In the genomic region with DNA sequence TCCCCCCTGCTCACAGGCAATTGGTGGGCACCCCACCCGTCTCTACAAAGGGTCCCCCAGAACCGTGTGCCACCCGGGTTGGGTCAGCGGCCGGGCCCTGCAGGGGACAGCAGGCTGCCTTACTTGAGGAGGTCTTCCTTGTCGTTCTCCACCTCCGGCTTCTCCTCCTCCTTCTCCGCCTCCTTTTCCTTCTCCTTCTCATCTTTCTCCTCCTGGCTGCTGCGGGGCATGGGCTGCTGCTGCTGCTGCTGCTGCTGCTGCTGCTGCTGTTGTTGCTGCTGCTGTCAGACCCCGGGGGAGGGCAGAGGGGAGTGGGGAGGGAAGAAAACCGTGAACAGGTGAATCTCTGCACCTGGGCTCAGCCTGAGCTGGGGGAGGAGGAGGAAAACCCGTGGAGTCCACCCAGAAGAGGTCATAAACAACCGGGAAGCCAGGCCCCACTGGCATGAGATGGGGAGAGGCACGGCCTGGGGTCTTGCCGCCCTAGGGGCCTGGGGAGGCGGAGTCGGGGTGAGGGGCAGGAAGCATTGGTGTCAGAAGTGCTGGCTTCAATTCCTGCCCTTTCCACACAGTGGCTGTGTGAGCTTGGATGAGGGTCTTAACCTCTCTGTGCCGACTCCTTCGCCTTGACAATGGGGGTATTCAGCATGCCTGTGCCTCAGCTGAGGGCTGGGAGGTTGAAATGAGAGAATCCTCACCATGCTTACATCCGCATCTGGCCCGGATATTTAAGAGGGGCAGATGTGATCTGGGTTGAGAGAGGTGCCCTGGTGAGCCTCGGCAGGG, we compare ENCODE assay signal across 14 cellular contexts.
DNase-seq lines count a peak whose midpoint lies in the region; ATAC-seq and TF ChIP-seq lines count a peak whose summit lies in the region.
"Had no signal": no experiment of that assay in that cellular context is flagged by ENCODE, and none has a peak within 500 bp of the region (broad histone marks: within the 10 kb centered on the region; RNA-seq: fewer than 3 reads in every experiment).

No MANE protein-coding gene starts in this region.

- H3K9me3 Mint-ChIP-seq in H9, result no peaks in the 10 kb centered on the region; a peak in 1 of 5 replicates
- H3K9me3 Mint-ChIP-seq: activated naive CD4-positive, alpha-beta T cell treated with anti-CD3 and anti-CD28 coated beads, Interleukin-2, amount 50 U/mL, for 72 hours; T-helper 2 cell treated with Interferon-gamma antibody and Interleukin-4, amounts not matched to agents 5 μg/mL and 100 μg/mL, for 36 hours had no signal

- H4K91ac ChIP-seq in H9 (ENCODE audit: insufficient read length, low read depth, low read length), result no peak overlapping the region

- H3K9ac ChIP-seq in H9 (ENCODE audit: extremely low read depth, insufficient read length, low read length), result no peak overlapping the region

- no peak overlapping the region for H3K14ac ChIP-seq in H9 (ENCODE audit: insufficient read depth, low read length)

- H4K8ac ChIP-seq in H9 (replicated peaks; ENCODE audit: insufficient read length, low read depth, low read length), result no peak overlapping the region

- H3K79me1 ChIP-seq in H9 (ENCODE audit: insufficient read depth, low read depth, low read length, poor library complexity, severe bottlenecking), result no peaks in the 10 kb centered on the region

- no peaks in the 10 kb centered on the region for H3K9me2 ChIP-seq in hepatocyte (replicated peaks; ENCODE audit: insufficient read depth)

- H3T11ph ChIP-seq in H9 (ENCODE audit: low read length), result no peak overlapping the region

- H2BK5ac ChIP-seq in H9 (ENCODE audit: insufficient read length, low read length), result no peak overlapping the region

- H2BK15ac ChIP-seq in H9 (ENCODE audit: low read depth, low read length), result no peak overlapping the region

- H3K4me2 ChIP-seq in H9 (ENCODE audit: insufficient read depth, insufficient read length, low read length) (no peak overlapping the region), hepatocyte (peak overlapping the region; percentile 12)

- H3K4me1 Mint-ChIP-seq in H9, result peaks cover 18 to 46% of the 10 kb centered on the region in 2 experiments

- H3K27me3 Mint-ChIP-seq in H9 (ENCODE audit: low read depth), result no peaks in the 10 kb centered on the region; the same call in 1 of the 2 replicates
- H3K27me3 Mint-ChIP-seq: activated CD4-positive, alpha-beta T cell treated with anti-CD3 and anti-CD28 coated beads for 36 hours had no signal

- no peak overlapping the region for H2BK12ac ChIP-seq in H9 (ENCODE audit: insufficient read length, low read depth, low read length)

- DNase-seq in H9, result peak; percentile 63
- no peak for DNase-seq in adrenal gland
- DNase-seq in hepatocyte (ENCODE audit: low spot score), result no peak
- DNase-seq in gastrocnemius medialis, result no peak
- no peak for DNase-seq in NOMO-1 treated with DMSO at 0.1 percent for 48 hours (lab: John Stamatoyannopoulos, UW; ENCODE audit: unreplicated experiment)
- DNase-seq in amygdala (lab: John Stamatoyannopoulos, UW), result no peak
- no peak for DNase-seq in mucosa of descending colon
- DNase-seq: activated CD4-positive, alpha-beta T cell treated with anti-CD3 and anti-CD28 coated beads for 36 hours; activated T-cell treated with anti-CD3 and anti-CD28 coated beads for 4 hours; NCI-H2107; stimulated activated CD4-positive, alpha-beta T cell treated with anti-CD3 and anti-CD28 coated beads, Interleukin-2, amount 100 ng/mL, for 24 hours had no signal

- no peak overlapping the region for H3K4me3 Mint-ChIP-seq in H9
- H3K4me3 Mint-ChIP-seq: activated CD4-positive, alpha-beta T cell treated with anti-CD3 and anti-CD28 coated beads for 36 hours; T-helper 2 cell treated with Interferon-gamma antibody and Interleukin-4, amounts not matched to agents 5 μg/mL and 100 μg/mL, for 36 hours had no signal

- H3K4me1 ChIP-seq in H9 (ENCODE audit: insufficient read depth, low read length) (no peaks in the 10 kb centered on the region), adrenal gland (replicated peaks in 1 of 2) (peaks cover 19 to 43% of the 10 kb centered on the region in 2 donors), hepatocyte (ENCODE audit: insufficient read depth) (peaks cover 8% of the 10 kb centered on the region), gastrocnemius medialis (peaks cover 44 to 49% of the 10 kb centered on the region in 2 donors), mucosa of descending colon (ENCODE audit: low read depth) (peaks cover 8% of the 10 kb centered on the region)

- TF ChIP-seq POLR2A in adrenal gland (IDR thresholded peaks at IDR 0.05), result no peak
- TF ChIP-seq POLR2A in gastrocnemius medialis (IDR thresholded peaks at IDR 0.05), result no peak

- H3K27me3 ChIP-seq in H9 (ENCODE audit: insufficient read depth, low read length) (no peaks in the 10 kb centered on the region), adrenal gland (no peaks in the 10 kb centered on the region), hepatocyte (no peaks in the 10 kb centered on the region), gastrocnemius medialis (no peaks in the 10 kb centered on the region)

- H2BK120ac ChIP-seq in H9 (ENCODE audit: low read depth, low read length, poor library complexity, severe bottlenecking), result no peak overlapping the region

- TF ChIP-seq CTCF in H9 (conservative IDR thresholded peaks at IDR 0.05), result no peak
- no peak for TF ChIP-seq CTCF in adrenal gland (IDR thresholded peaks at IDR 0.05)
- TF ChIP-seq CTCF in hepatocyte (IDR thresholded peaks at IDR 0.05; ENCODE audit: poor library complexity), result no peak
- TF ChIP-seq CTCF in gastrocnemius medialis (IDR thresholded peaks at IDR 0.05 in 4 of 5, conservative IDR thresholded peaks at IDR 0.05 in 1 of 5), result no peak
- TF ChIP-seq CTCF in mucosa of descending colon (IDR thresholded peaks at IDR 0.05), result no peak

- ATAC-seq in gastrocnemius medialis (no peak), GM19395 (IDR thresholded peaks at IDR 0.05; ENCODE audit: unreplicated experiment) (no peak), mucosa of descending colon (no peak)
- ATAC-seq: activated CD4-positive, alpha-beta T cell treated with anti-CD3 and anti-CD28 coated beads for 36 hours had no signal

- peaks cover 0 to 40% of the 10 kb centered on the region in 2 donors for H3K36me3 ChIP-seq in adrenal gland (replicated peaks in 1 of 2)
- no peaks in the 10 kb centered on the region for H3K36me3 ChIP-seq in hepatocyte (replicated peaks; ENCODE audit: insufficient read depth, low read depth)
- H3K36me3 ChIP-seq in gastrocnemius medialis, result peaks cover 0 to 9% of the 10 kb centered on the region in 2 donors
- H3K36me3 ChIP-seq in mucosa of descending colon (ENCODE audit: low read depth), result no peaks in the 10 kb centered on the region

- H3K4ac ChIP-seq in H9 (ENCODE audit: low read depth, low read length), result no peak overlapping the region

- H3K4me3 ChIP-seq in adrenal gland (no peak overlapping the region), hepatocyte (no peak overlapping the region), gastrocnemius medialis (no peak overlapping the region), mucosa of descending colon (no peak overlapping the region)

- no peak overlapping the region for H3K23ac ChIP-seq in H9 (ENCODE audit: insufficient read length, low read depth, low read length)

- H3K36me3 Mint-ChIP-seq in H9 (ENCODE audit: insufficient read depth in 1 of 3, low read depth in 3 of 3), result peaks cover 18 to 50% (median 44%) of the 10 kb centered on the region in 3 experiments; a peak in 6 of 7 replicates
- H3K36me3 Mint-ChIP-seq: activated naive CD4-positive, alpha-beta T cell treated with anti-CD3 and anti-CD28 coated beads, Interleukin-2, amount 50 U/mL, for 72 hours had no signal

- in situ Hi-C loops in gastrocnemius medialis (cut with MboI; ENCODE audit: low sequenced_read_pairs in 4 of 4), result no loop called here

- no peak overlapping the region for H3K18ac ChIP-seq in H9 (ENCODE audit: insufficient read length, low read depth, low read length)

- no peak overlapping the region for H4K5ac ChIP-seq in H9 (ENCODE audit: insufficient read length, low read depth, low read length)

- peak overlapping the region; percentile 70 to 95 (median 86); a peak in 5 of 7 replicates for H3K27ac Mint-ChIP-seq in H9
- H3K27ac Mint-ChIP-seq: activated CD4-positive, alpha-beta T cell treated with anti-CD3 and anti-CD28 coated beads for 36 hours; T-helper 2 cell treated with Interferon-gamma antibody and Interleukin-4, amounts not matched to agents 5 μg/mL and 100 μg/mL, for 36 hours had no signal

- no peaks in the 10 kb centered on the region for H3K23me2 ChIP-seq in H9 (ENCODE audit: insufficient read length, low read depth, low read length, poor library complexity, severe bottlenecking)

- H2BK20ac ChIP-seq in H9 (ENCODE audit: low read depth, low read length, poor library complexity, severe bottlenecking), result no peak overlapping the region

- intact Hi-C loops in adrenal gland (cut with DNase I) (no loop called here), gastrocnemius medialis (cut with DNase I; ENCODE audit: low total_unique reads) (no loop called here), mucosa of descending colon (cut with DNase I, micrococcal nuclease) (no loop called here)

- H3K9me3 ChIP-seq in H9 (ENCODE audit: control insufficient read depth, low read depth, low read length) (no peaks in the 10 kb centered on the region), adrenal gland (replicated peaks in 1 of 3) (no peaks in the 10 kb centered on the region), hepatocyte (ENCODE audit: low read depth) (no peaks in the 10 kb centered on the region), gastrocnemius medialis (no peaks in the 10 kb centered on the region), mucosa of descending colon (no peaks in the 10 kb centered on the region)

- no CpG with 5 or more reads among the region's 22 CpGs for WGBS in H9 (ENCODE audit: extremely low coverage, insufficient read length, low lambda C conversion rate)
- 73 to 84% (median 76%) methylated on average over 12 to 22 of the region's 22 CpGs for WGBS in adrenal gland, 4 donors
- 71% methylated on average over 22 of the region's 22 CpGs for WGBS in hepatocyte (ENCODE audit: low lambda C conversion rate, missing lambda C conversion rate)

- no peak overlapping the region for H3K56ac ChIP-seq in H9 (ENCODE audit: insufficient read length, low read depth, low read length)

- H3K27ac ChIP-seq in H9 (ENCODE audit: insufficient read length, low read depth, low read length), result no peak overlapping the region
- H3K27ac ChIP-seq in adrenal gland, result peak overlapping the region in 3 of 5 donors; percentile 64 to 85 (median 85)
- peak overlapping the region; percentile 55 for H3K27ac ChIP-seq in hepatocyte
- H3K27ac ChIP-seq in gastrocnemius medialis, result peak overlapping the region; percentile 48 to 75 (median 66)

- H2AFZ ChIP-seq in H9 (ENCODE audit: low read length) (no peak overlapping the region), hepatocyte (no peak overlapping the region)

- no peak overlapping the region for H2AK5ac ChIP-seq in H9 (ENCODE audit: insufficient read length, low read length)

- H3K79me2 ChIP-seq in H9 (ENCODE audit: insufficient read depth, low read length) (no peaks in the 10 kb centered on the region), hepatocyte (peaks cover 33% of the 10 kb centered on the region)

- H4K20me1 ChIP-seq in H9 (ENCODE audit: control insufficient read depth, insufficient read depth, insufficient read length) (no peaks in the 10 kb centered on the region), hepatocyte (ENCODE audit: insufficient read depth, poor library complexity, severe bottlenecking) (peaks cover 22% of the 10 kb centered on the region)
